ENCODE assay signal across 20 cellular contexts in genomic region chr7:126569402-126569801, GRCh38.
DNase-seq lines count a peak whose midpoint lies in the region; ATAC-seq and TF ChIP-seq lines count a peak whose summit lies in the region.
"Had no signal": no experiment of that assay in that cellular context is flagged by ENCODE, and none has a peak within 500 bp of the region (broad histone marks: within the 10 kb centered on the region; RNA-seq: fewer than 3 reads in every experiment).

No MANE protein-coding gene starts in this region.

- no peaks in the 10 kb centered on the region for H3K4me1 Mint-ChIP-seq in natural killer cell treated with Interleukin-12 subunit alpha and Interleukin-12 subunit beta and Interleukin-15 and Interleukin-18, amount 100 ng/mL, for 72 hours (ENCODE audit: low read depth in 2 of 2)
- H3K4me1 Mint-ChIP-seq: CD4-positive, CD25-positive, alpha-beta regulatory T cell had no signal

- no TSS peak for BruUV-seq in PC-3 (replicated peaks; lab: Mats Ljungman, UMichigan)

- no peaks in the 10 kb centered on the region for H3K9me3 ChIP-seq in DND-41 (ENCODE audit: insufficient read depth, low read length, severe bottlenecking)
- H3K9me3 ChIP-seq in SU-DHL-6 (ENCODE audit: insufficient read depth, low read length) = no peaks in the 10 kb centered on the region; the same call in 1 of the 2 replicates
- H3K9me3 ChIP-seq in PC-3 (ENCODE audit: low read length) = no peaks in the 10 kb centered on the region; the same call in 1 of the 2 replicates
- H3K9me3 ChIP-seq: gastroesophageal sphincter, mucosa of descending colon, ovary had no signal

- H3K27me3 ChIP-seq in DND-41 (ENCODE audit: insufficient read depth, low read length, poor library complexity) (no peaks in the 10 kb centered on the region), SU-DHL-6 (ENCODE audit: low read length) (no peaks in the 10 kb centered on the region), PC-3 (ENCODE audit: low read length) (no peaks in the 10 kb centered on the region)
- H3K27me3 ChIP-seq: gastroesophageal sphincter, ovary had no signal

- TF ChIP-seq CTCF in DND-41 (IDR thresholded peaks at IDR 0.05; ENCODE audit: borderline replicate concordance, extremely low read depth, low read length, poor library complexity, severe bottlenecking) (no peak), SU-DHL-6 (IDR thresholded peaks at IDR 0.05; ENCODE audit: insufficient read depth, low read length, poor library complexity, severe bottlenecking) (no peak), PC-3 (conservative IDR thresholded peaks at IDR 0.05; ENCODE audit: low read depth, low read length) (no peak)

- H4K20me1 ChIP-seq in DND-41 (ENCODE audit: insufficient read depth, low read length) (no peaks in the 10 kb centered on the region), SU-DHL-6 (ENCODE audit: low read depth, low read length) (no peaks in the 10 kb centered on the region), PC-3 (ENCODE audit: low read length) (no peaks in the 10 kb centered on the region)

- H3K9me2 ChIP-seq in SU-DHL-6 (replicated peaks; ENCODE audit: insufficient read depth, low read length) (no peaks in the 10 kb centered on the region), PC-3 (replicated peaks; ENCODE audit: low read length) (no peaks in the 10 kb centered on the region)

- H3K9me3 Mint-ChIP-seq in natural killer cell treated with Interleukin-12 subunit alpha and Interleukin-12 subunit beta and Interleukin-15 and Interleukin-18, amount 100 ng/mL, for 72 hours = peaks cover 8% of the 10 kb centered on the region
- H3K9me3 Mint-ChIP-seq: GM23338 had no signal

- ATAC-seq in DND-41 (ENCODE audit: insufficient read depth, low read depth) (peak; percentile 90), GM18861 (IDR thresholded peaks at IDR 0.05; ENCODE audit: unreplicated experiment) (peak; percentile 54), HG03432 (IDR thresholded peaks at IDR 0.05; ENCODE audit: unreplicated experiment) (peak; percentile 90), PC-3 (no peak)
- ATAC-seq in natural killer cell treated with Interleukin-12 subunit alpha and Interleukin-12 subunit beta and Interleukin-15 and Interleukin-18, amount 100 ng/mL, for 72 hours = no peak
- ATAC-seq: gastroesophageal sphincter, GM23338, mucosa of descending colon had no signal

- no peak overlapping the region for H3K4me3 ChIP-seq in DND-41 (ENCODE audit: low read depth in 1 of 2, low read length in 2 of 2)
- H3K4me3 ChIP-seq in SU-DHL-6 (ENCODE audit: insufficient read depth, low read length, poor library complexity, severe bottlenecking) = no peak overlapping the region
- H3K4me3 ChIP-seq in PC-3 (ENCODE audit: low read length) = no peak overlapping the region
- H3K4me3 ChIP-seq: gastroesophageal sphincter, GM23338, mucosa of descending colon, ovary had no signal

- no peaks in the 10 kb centered on the region for H3K36me3 Mint-ChIP-seq in natural killer cell treated with Interleukin-12 subunit alpha and Interleukin-12 subunit beta and Interleukin-15 and Interleukin-18, amount 100 ng/mL, for 72 hours
- H3K36me3 Mint-ChIP-seq: brain; CD4-positive, CD25-positive, alpha-beta regulatory T cell had no signal

- POLR2A ChIA-PET in PC-3 (lab: Charles Lee; ENCODE audit: unreplicated experiment) = no interaction called here

- H3K36me3 ChIP-seq in DND-41 (ENCODE audit: insufficient read depth, low read length) = no peaks in the 10 kb centered on the region
- no peaks in the 10 kb centered on the region for H3K36me3 ChIP-seq in SU-DHL-6 (ENCODE audit: low read length)
- no peaks in the 10 kb centered on the region for H3K36me3 ChIP-seq in PC-3 (ENCODE audit: low read depth, low read length)
- H3K36me3 ChIP-seq: gastroesophageal sphincter, ovary had no signal

- H3K79me2 ChIP-seq in DND-41 (ENCODE audit: insufficient read depth, low read length) (no peaks in the 10 kb centered on the region), SU-DHL-6 (ENCODE audit: insufficient read depth, low read length) (no peaks in the 10 kb centered on the region), PC-3 (ENCODE audit: low read length) (no peaks in the 10 kb centered on the region)

- H3K27ac Mint-ChIP-seq in natural killer cell treated with Interleukin-12 subunit alpha and Interleukin-12 subunit beta and Interleukin-15 and Interleukin-18, amount 100 ng/mL, for 72 hours = no peak overlapping the region
- H3K27ac Mint-ChIP-seq: brain; CD4-positive, CD25-positive, alpha-beta regulatory T cell had no signal

- no peaks in the 10 kb centered on the region for H3F3A ChIP-seq in SU-DHL-6 (ENCODE audit: insufficient read depth)
- no peaks in the 10 kb centered on the region for H3F3A ChIP-seq in PC-3 (ENCODE audit: low read length, unreplicated experiment)

- peaks cover 18% of the 10 kb centered on the region for H3K4me1 ChIP-seq in DND-41 (ENCODE audit: insufficient read depth, low read length)
- H3K4me1 ChIP-seq in PC-3 (ENCODE audit: insufficient read depth, low read length) = no peaks in the 10 kb centered on the region
- H3K4me1 ChIP-seq: gastroesophageal sphincter had no signal

- H3K27me3 Mint-ChIP-seq in natural killer cell treated with Interleukin-12 subunit alpha and Interleukin-12 subunit beta and Interleukin-15 and Interleukin-18, amount 100 ng/mL, for 72 hours = no peaks in the 10 kb centered on the region
- H3K27me3 Mint-ChIP-seq: CD4-positive, CD25-positive, alpha-beta regulatory T cell had no signal

- peak overlapping the region; percentile 30; the same call in 1 of the 2 replicates for H3K27ac ChIP-seq in DND-41 (ENCODE audit: low read length)
- H3K27ac ChIP-seq in SU-DHL-6 (ENCODE audit: low read depth, low read length) = no peak overlapping the region
- H3K27ac ChIP-seq in PC-3 (ENCODE audit: low read length) = no peak overlapping the region
- H3K27ac ChIP-seq: gastroesophageal sphincter, ovary had no signal

- intact Hi-C loops in PC-3 (cut with micrococcal nuclease) = no loop called here

- H3K4me2 ChIP-seq in DND-41 (ENCODE audit: insufficient read depth, low read length) = no peak overlapping the region
- no peak overlapping the region for H3K4me2 ChIP-seq in SU-DHL-6 (ENCODE audit: low read depth, low read length, poor library complexity, severe bottlenecking)
- no peak overlapping the region for H3K4me2 ChIP-seq in PC-3 (ENCODE audit: low read length)
- H3K4me2 ChIP-seq: GM23338 had no signal

- no peak overlapping the region for H3K4me3 Mint-ChIP-seq in natural killer cell treated with Interleukin-12 subunit alpha and Interleukin-12 subunit beta and Interleukin-15 and Interleukin-18, amount 100 ng/mL, for 72 hours
- H3K4me3 Mint-ChIP-seq: brain; CD4-positive, CD25-positive, alpha-beta regulatory T cell; GM23338 had no signal

- no peak overlapping the region for H3K9ac ChIP-seq in DND-41 (ENCODE audit: low read depth, low read length)
- no peak overlapping the region for H3K9ac ChIP-seq in SU-DHL-6 (ENCODE audit: low read length)
- no peak overlapping the region for H3K9ac ChIP-seq in PC-3 (ENCODE audit: low read length)

- CTCF ChIA-PET in PC-3 (lab: Charles Lee) = no interaction called here

- peak; percentile 14 for DNase-seq in DND-41
- no peak for DNase-seq in natural killer cell treated with Interleukin-12 subunit alpha and Interleukin-12 subunit beta and Interleukin-15 and Interleukin-18, amount 100 ng/mL, for 72 hours (ENCODE audit: low spot score)
- no peak for DNase-seq in PC-3
- DNase-seq in NCI-H524 treated with DMSO at 0.1 percent for 48 hours (lab: John Stamatoyannopoulos, UW) = no peak
- DNase-seq: activated CD8-positive, alpha-beta memory T cell treated with anti-CD3 and anti-CD28 coated beads for 24 hours; activated gamma-delta T cell treated with Interleukin-2 at 50 U/mL for 16 hours; CD4-positive, CD25-positive, alpha-beta regulatory T cell; effector memory CD4-positive, alpha-beta T cell; mucosa of descending colon; NCI-H1048; NCI-H526; ovary; stimulated activated CD4-positive, alpha-beta T cell treated with anti-CD3 and anti-CD28 coated beads, Interleukin-12 subunit alpha, Interleukin-12 subunit beta, amount 100 ng/mL, for 4 hours; substantia nigra had no signal

- no peak overlapping the region for H2AFZ ChIP-seq in DND-41 (ENCODE audit: low read depth, low read length)
- H2AFZ ChIP-seq in SU-DHL-6 (ENCODE audit: low read depth, low read length, severe bottlenecking) = peak overlapping the region; percentile 19
- H2AFZ ChIP-seq in PC-3 (ENCODE audit: low read length) = no peak overlapping the region
- H2AFZ ChIP-seq: GM23338 had no signal

Comparison
In these comparisons a context has a peak if more than half of its experiments do, and no peak if none do; other contexts are left out.
1. ATAC-seq: peak in DND-41 (single experiment), GM18861 (single experiment) and HG03432 (single experiment); none in natural killer cell treated with Interleukin-12 subunit alpha and Interleukin-12 subunit beta and Interleukin-15 and Interleukin-18, amount 100 ng/mL, for 72 hours (0 of 2) and PC-3 (single experiment).